8 cellular contexts compared by ENCODE assay signal in genomic region chr3:19147905-19148767, GRCh38. TPM values are rescaled to one million over a fixed set of nuclear protein-coding genes. Genes with fewer than 3 reads are reported as not detected.
DNase-seq lines count a peak whose midpoint lies in the region; ATAC-seq and TF ChIP-seq lines count a peak whose summit lies in the region.

TSS of gene KCNH8 (plus strand) at chr3:19148510. CDS start at chr3:19148720, 210 bp downstream.

- H3K27ac ChIP-seq in Peyer's patch = peak within 1 kb of the TSS; percentile 59 to 75 (median 66)
- no peak within 1 kb of the TSS for H3K27ac ChIP-seq in mammary epithelial cell (ENCODE audit: insufficient read depth, low read depth, low read length)

- dilution Hi-C loops in mammary epithelial cell (cut with HindIII; ENCODE audit: low sequenced_read_pairs) = no loop called here

- in situ Hi-C loops in mammary epithelial cell (cut with MboI; ENCODE audit: low sequenced_read_pairs in 2 of 2) = no loop called here

- ATAC-seq in left colon = peak; percentile 62
- peak; percentile 30 to 40 for ATAC-seq in stimulated activated naive B cell treated with anti-CD40 and anti-IgM and Interleukin-4, amounts not matched to agents 10 μg/mL and 1 μg/mL and 100 μg/mL, for 72 hours (replicated peaks)

- no peak within 1 kb of the TSS for H3K9ac ChIP-seq in mammary epithelial cell (ENCODE audit: insufficient read depth, low read length)

- peak within 1 kb of the TSS; percentile 72 for H2AFZ ChIP-seq in mammary epithelial cell (ENCODE audit: low read depth, low read length)

- H3K36me3 Mint-ChIP-seq in stimulated activated naive B cell treated with anti-CD40 and anti-IgM and Interleukin-4, amounts not matched to agents 10 μg/mL and 1 μg/mL and 100 μg/mL, for 72 hours = no peaks in the 10 kb centered on the region

- no peaks in the 10 kb centered on the region for H3K79me2 ChIP-seq in mammary epithelial cell (ENCODE audit: insufficient read depth, low read length)

- no TSS peak for BruUV-seq in mammary epithelial cell (replicated peaks; lab: Mats Ljungman, UMichigan)

- CTCF ChIA-PET in mammary epithelial cell (lab: Charles Lee; ENCODE audit: low non-redundant PET) = no interaction called here

- H4K20me1 ChIP-seq in mammary epithelial cell (ENCODE audit: insufficient read depth, low read length) = no peaks in the 10 kb centered on the region

- TF ChIP-seq CTCF in Peyer's patch (IDR thresholded peaks at IDR 0.05) (no peak), mammary epithelial cell (conservative IDR thresholded peaks at IDR 0.05 in 1 of 2, IDR thresholded peaks at IDR 0.05 in 1 of 2; ENCODE audit: extremely low read depth in 1 of 2, insufficient read depth in 1 of 2, low read depth in 1 of 2, low read length in 2 of 2) (no peak)

- H3K27ac Mint-ChIP-seq in stimulated activated naive B cell treated with anti-CD40 and anti-IgM and Interleukin-4, amounts not matched to agents 10 μg/mL and 1 μg/mL and 100 μg/mL, for 72 hours = peak within 1 kb of the TSS; percentile 94

- peaks cover 10 to 20% of the 10 kb centered on the region in 2 donors for H3K4me1 Mint-ChIP-seq in stimulated activated naive B cell treated with anti-CD40 and anti-IgM and Interleukin-4, amounts not matched to agents 10 μg/mL and 1 μg/mL and 100 μg/mL, for 72 hours

- intact Hi-C loops in mammary epithelial cell (cut with micrococcal nuclease) = no loop called here
- intact Hi-C loops in left colon (cut with DNase I, micrococcal nuclease) = no loop called here

- H3K9me3 Mint-ChIP-seq in stimulated activated naive B cell treated with anti-CD40 and anti-IgM and Interleukin-4, amounts not matched to agents 10 μg/mL and 1 μg/mL and 100 μg/mL, for 72 hours = peaks cover 2 to 3% of the 10 kb centered on the region in 2 donors

- H3K4me3 Mint-ChIP-seq in stimulated activated naive B cell treated with anti-CD40 and anti-IgM and Interleukin-4, amounts not matched to agents 10 μg/mL and 1 μg/mL and 100 μg/mL, for 72 hours = peak within 1 kb of the TSS; percentile 95 to 99

- H3K36me3 ChIP-seq in Peyer's patch (no peaks in the 10 kb centered on the region), mammary epithelial cell (ENCODE audit: insufficient read depth, low read length) (no peaks in the 10 kb centered on the region)

- WGBS in mammary epithelial cell (ENCODE audit: low coverage, missing lambda C conversion rate) = 5% methylated on average over 14 of the region's 64 CpGs

- no peaks in the 10 kb centered on the region for H3K9me3 ChIP-seq in Peyer's patch
- no peaks in the 10 kb centered on the region for H3K9me3 ChIP-seq in mammary epithelial cell (replicated peaks; ENCODE audit: insufficient read depth, low read length)

- peaks cover 7 to 8% of the 10 kb centered on the region in 2 donors for H3K27me3 Mint-ChIP-seq in stimulated activated naive B cell treated with anti-CD40 and anti-IgM and Interleukin-4, amounts not matched to agents 10 μg/mL and 1 μg/mL and 100 μg/mL, for 72 hours

- H3K27me3 ChIP-seq in Peyer's patch = no peaks in the 10 kb centered on the region
- peaks cover 13% of the 10 kb centered on the region for H3K27me3 ChIP-seq in mammary epithelial cell (ENCODE audit: insufficient read depth, low read length)

- peak within 1 kb of the TSS; percentile 52 to 69 (median 62) for H3K4me3 ChIP-seq in Peyer's patch
- peak within 1 kb of the TSS; percentile 32 to 42 (median 36) for H3K4me3 ChIP-seq in mammary epithelial cell (replicated peaks in 1 of 3; ENCODE audit: insufficient read depth in 1 of 3, low read depth in 2 of 3, low read length in 3 of 3)

- peak within 1 kb of the TSS; percentile 87 for H3K4me2 ChIP-seq in mammary epithelial cell (ENCODE audit: insufficient read depth, low read depth, low read length)

- no peak for TF ChIP-seq POLR2A in Peyer's patch (IDR thresholded peaks at IDR 0.05)

- DNase-seq in activated naive CD4-positive, alpha-beta T cell treated with Interleukin-2 at 50 U/mL for 16 hours = peak; percentile 4
- DNase-seq in activated naive CD4-positive, alpha-beta T cell (lab: John Stamatoyannopoulos, UW) = no peak
- peak; percentile 22 to 60 (median 50) for DNase-seq in Peyer's patch
- DNase-seq in mammary epithelial cell = peak; percentile 26
- DNase-seq in left colon = peak; percentile 40 to 45
- peak; percentile 15 for DNase-seq in stimulated activated naive B cell treated with anti-CD40 and anti-IgM and Interleukin-4, amounts not matched to agents 10 μg/mL and 1 μg/mL and 100 μg/mL, for 72 hours
- no peak for DNase-seq in stimulated activated CD4-positive, alpha-beta T cell treated with anti-CD3 and anti-CD28 coated beads, Interleukin-12 subunit alpha, Interleukin-12 subunit beta, amount 100 ng/mL, for 4 hours
- no peak for DNase-seq in GM19238 (ENCODE audit: insufficient read length, low spot score)

- peaks cover 0 to 14% (median 7%) of the 10 kb centered on the region in 4 donors for H3K4me1 ChIP-seq in Peyer's patch
- H3K4me1 ChIP-seq in mammary epithelial cell (ENCODE audit: insufficient read depth, low read length) = peaks cover 10% of the 10 kb centered on the region

RNA-seq across cellular contexts. Expression of gene KCNH8, which starts in this region (rescaled TPM):
- 1 to 10 TPM in 3 of 4 donors, under 1 TPM in 1; 0.18 to 4.1 (median 1.7) TPM for total RNA-seq in Peyer's patch
- 1 to 10 TPM in 1 of 2 donors, under 1 TPM in 1; 0.14 to 1.8 TPM for total RNA-seq in mammary epithelial cell
- polyA plus RNA-seq in mammary epithelial cell = 0.01 TPM
- polyA minus RNA-seq in mammary epithelial cell = not detected
- under 1 TPM; 0.92 TPM for total RNA-seq in left colon

Comparison
In these comparisons a context has a peak if more than half of its experiments do, and no peak if none do; other contexts are left out.
1. DNase-seq: peak in activated naive CD4-positive, alpha-beta T cell treated with Interleukin-2 at 50 U/mL for 16 hours (single experiment), Peyer's patch (3 of 3), mammary epithelial cell (single experiment) and stimulated activated naive B cell treated with anti-CD40 and anti-IgM and Interleukin-4, amounts not matched to agents 10 μg/mL and 1 μg/mL and 100 μg/mL, for 72 hours (single experiment); none in activated naive CD4-positive, alpha-beta T cell (0 of 4), stimulated activated CD4-positive, alpha-beta T cell treated with anti-CD3 and anti-CD28 coated beads, Interleukin-12 subunit alpha, Interleukin-12 subunit beta, amount 100 ng/mL, for 4 hours (single experiment) and GM19238 (single experiment).
2. Peak in DNase-seq and ATAC-seq in left colon; RNA of the gene not detected or under 1 TPM.